Comparison of ENCODE assay signal across 12 cellular contexts in genomic region chr1:223776826-223777454, GRCh38.
DNase-seq lines count a peak whose midpoint lies in the region; ATAC-seq, FAIRE-seq and TF ChIP-seq lines count a peak whose summit lies in the region.
"Had no signal": no experiment of that assay in that cellular context is flagged by ENCODE, and none has a peak within 500 bp of the region (broad histone marks: within the 10 kb centered on the region; RNA-seq: fewer than 3 reads in every experiment).

No MANE protein-coding gene starts in this region.

- dilution Hi-C loops in mammary epithelial cell (cut with HindIII; ENCODE audit: low sequenced_read_pairs) (no loop called here), keratinocyte (cut with MboI; ENCODE audit: extremely low pct_ligation_motif_present, low sequenced_read_pairs) (no loop called here)

- no peak overlapping the region for H3K4me3 Mint-ChIP-seq in MCF 10A (ENCODE audit: unreplicated experiment)
- no peak overlapping the region for H3K4me3 Mint-ChIP-seq in activated T-helper 1 cell treated with anti-CD3 and anti-CD28 coated beads, Interleukin-12 subunit alpha, Interleukin-12 subunit beta, Interleukin-2, Interleukin-4 antibody, amounts not matched to agents 30 ng/mL and 10 ng/mL and 1 ng/mL, durations not matched to agents 14 hours and 24 hours and 36 hours

- H3K4me3 ChIP-seq in mammary epithelial cell (replicated peaks in 1 of 3; ENCODE audit: insufficient read depth in 1 of 3, low read depth in 2 of 3, low read length in 3 of 3) (no peak overlapping the region), keratinocyte (ENCODE audit: control insufficient read depth in 2 of 3, extremely low read depth in 1 of 3, insufficient read depth in 2 of 3, low read depth in 1 of 3, low read length in 3 of 3) (no peak overlapping the region)

- H3K9me3 ChIP-seq in mammary epithelial cell (replicated peaks; ENCODE audit: insufficient read depth, low read length) (no peaks in the 10 kb centered on the region), keratinocyte (ENCODE audit: control insufficient read depth, low read depth, low read length) (no peaks in the 10 kb centered on the region)

- H3K36me3 Mint-ChIP-seq in MCF 10A (ENCODE audit: insufficient read depth, unreplicated experiment) = peaks cover 88% of the 10 kb centered on the region
- H3K36me3 Mint-ChIP-seq in activated T-helper 1 cell treated with anti-CD3 and anti-CD28 coated beads, Interleukin-12 subunit alpha, Interleukin-12 subunit beta, Interleukin-2, Interleukin-4 antibody, amounts not matched to agents 30 ng/mL and 10 ng/mL and 1 ng/mL, durations not matched to agents 14 hours and 24 hours and 36 hours (ENCODE audit: low read depth) = peaks cover 54% of the 10 kb centered on the region

- H3K4me2 ChIP-seq in mammary epithelial cell (ENCODE audit: insufficient read depth, low read depth, low read length) (no peak overlapping the region), keratinocyte (ENCODE audit: control insufficient read depth, extremely low read depth, insufficient read depth, low read depth, low read length) (no peak overlapping the region)

- H4K20me1 ChIP-seq in mammary epithelial cell (ENCODE audit: insufficient read depth, low read length) (no peaks in the 10 kb centered on the region), keratinocyte (ENCODE audit: control insufficient read depth, extremely low read depth, insufficient read depth, low read length) (no peaks in the 10 kb centered on the region)

- BruUV-seq in MCF 10A (replicated peaks; lab: Mats Ljungman, UMichigan) (no TSS peak), mammary epithelial cell (replicated peaks; lab: Mats Ljungman, UMichigan) (no TSS peak)

- intact Hi-C loops in MCF 10A (cut with micrococcal nuclease) (loop anchor here (1.0 kb wide), 2 partner anchors 64 to 68 kb away; partner anchors contain the start of gene TP53BP2), mammary epithelial cell (cut with micrococcal nuclease) (loop anchor here (2.0 to 5.0 kb wide), 2 partner anchors 70 to 78 kb away; partner anchors contain the start of gene TP53BP2)
- intact Hi-C loops in activated T-helper 1 cell treated with anti-CD3 and anti-CD28 coated beads, Interleukin-12 subunit alpha, Interleukin-12 subunit beta, Interleukin-2, Interleukin-4 antibody, amounts not matched to agents 30 ng/mL and 10 ng/mL and 1 ng/mL, durations not matched to agents 14 hours and 24 hours and 36 hours (cut with micrococcal nuclease) = no loop called here

- in situ Hi-C loops in mammary epithelial cell (cut with MboI; ENCODE audit: low sequenced_read_pairs in 2 of 2) = no loop called here

- H3K27ac ChIP-seq in mammary epithelial cell (ENCODE audit: insufficient read depth, low read depth, low read length) (no peak overlapping the region), keratinocyte (ENCODE audit: control insufficient read depth, insufficient read depth, low read length) (peak overlapping the region; percentile 83), substantia nigra (ENCODE audit: low read depth, low read length, poor library complexity, severe bottlenecking) (peak overlapping the region; percentile 32)

- TF ChIP-seq CTCF in MCF 10A (IDR thresholded peaks at IDR 0.05; ENCODE audit: unreplicated experiment) (no peak), mammary epithelial cell (conservative IDR thresholded peaks at IDR 0.05 in 1 of 2, IDR thresholded peaks at IDR 0.05 in 1 of 2; ENCODE audit: extremely low read depth in 1 of 2, insufficient read depth in 1 of 2, low read depth in 1 of 2, low read length in 2 of 2) (no peak), keratinocyte (optimal IDR thresholded peaks at IDR 0.05 in 1 of 3, IDR thresholded peaks at IDR 0.05 in 1 of 3, conservative IDR thresholded peaks at IDR 0.05 in 1 of 3; ENCODE audit: extremely low read depth in 1 of 3, insufficient read depth in 2 of 3, low read length in 3 of 3) (no peak), omental fat pad (IDR thresholded peaks at IDR 0.05) (no peak)

- H3K27me3 ChIP-seq in mammary epithelial cell (ENCODE audit: insufficient read depth, low read length) (no peaks in the 10 kb centered on the region), keratinocyte (ENCODE audit: control insufficient read depth, extremely low read depth, insufficient read depth, low read length) (no peaks in the 10 kb centered on the region)

- H3K27ac Mint-ChIP-seq in MCF 10A (ENCODE audit: low read depth, unreplicated experiment) = peak overlapping the region; percentile 81
- H3K27ac Mint-ChIP-seq in activated T-helper 1 cell treated with anti-CD3 and anti-CD28 coated beads, Interleukin-12 subunit alpha, Interleukin-12 subunit beta, Interleukin-2, Interleukin-4 antibody, amounts not matched to agents 30 ng/mL and 10 ng/mL and 1 ng/mL, durations not matched to agents 14 hours and 24 hours and 36 hours = peak overlapping the region; percentile 54

- FAIRE-seq in keratinocyte (lab: Jason Lieb, UNC) = no peak

- POLR2A ChIA-PET in MCF 10A (lab: Yijun Ruan, JAX) = interaction anchor here (0.6 to 8.7 kb wide), 12 partner anchors 9 to 79 kb away, joined by 3 to 71 read pairs (median 7); partner anchors contain the start of genes CAPN2 and TP53BP2

- no peaks in the 10 kb centered on the region for H3K27me3 Mint-ChIP-seq in MCF 10A (ENCODE audit: insufficient read depth, unreplicated experiment)
- no peaks in the 10 kb centered on the region for H3K27me3 Mint-ChIP-seq in activated T-helper 1 cell treated with anti-CD3 and anti-CD28 coated beads, Interleukin-12 subunit alpha, Interleukin-12 subunit beta, Interleukin-2, Interleukin-4 antibody, amounts not matched to agents 30 ng/mL and 10 ng/mL and 1 ng/mL, durations not matched to agents 14 hours and 24 hours and 36 hours (ENCODE audit: insufficient read depth)

- H3K36me3 ChIP-seq in mammary epithelial cell (ENCODE audit: insufficient read depth, low read length) = peaks cover 35% of the 10 kb centered on the region
- H3K36me3 ChIP-seq in keratinocyte (ENCODE audit: control insufficient read depth in 2 of 2, extremely low read depth in 1 of 2, insufficient read depth in 2 of 2, low read length in 2 of 2) = peaks cover 22 to 41% of the 10 kb centered on the region in 2 experiments

- CTCF ChIA-PET in MCF 10A (lab: Yijun Ruan, JAX) (interaction anchor here (0.6 to 2.9 kb wide), 8 partner anchors 8 to 1311 kb away, joined by 3 to 21 read pairs (median 4); partner anchors contain the start of gene CAPN2), mammary epithelial cell (lab: Charles Lee; ENCODE audit: low non-redundant PET) (no interaction called here)

- no peaks in the 10 kb centered on the region for H3K9me3 Mint-ChIP-seq in MCF 10A (ENCODE audit: unreplicated experiment)
- H3K9me3 Mint-ChIP-seq in activated T-helper 1 cell treated with anti-CD3 and anti-CD28 coated beads, Interleukin-12 subunit alpha, Interleukin-12 subunit beta, Interleukin-2, Interleukin-4 antibody, amounts not matched to agents 30 ng/mL and 10 ng/mL and 1 ng/mL, durations not matched to agents 14 hours and 24 hours and 36 hours = no peaks in the 10 kb centered on the region

- H3K9ac ChIP-seq in mammary epithelial cell (ENCODE audit: insufficient read depth, low read length) = no peak overlapping the region
- H3K9ac ChIP-seq in keratinocyte (ENCODE audit: control insufficient read depth, extremely low read depth, insufficient read depth, low read length) = no peak overlapping the region

- no peak overlapping the region for H2AFZ ChIP-seq in mammary epithelial cell (ENCODE audit: low read depth, low read length)
- no peak overlapping the region for H2AFZ ChIP-seq in keratinocyte (ENCODE audit: control insufficient read depth, low read length)

- ATAC-seq in omental fat pad (ENCODE audit: low FRiP score) (no peak), HG03571 (IDR thresholded peaks at IDR 0.05; ENCODE audit: unreplicated experiment) (no peak), GM18873 (IDR thresholded peaks at IDR 0.05; ENCODE audit: low FRiP score, unreplicated experiment) (no peak)

- H3K79me2 ChIP-seq in mammary epithelial cell (ENCODE audit: insufficient read depth, low read length) = no peaks in the 10 kb centered on the region
- H3K79me2 ChIP-seq in keratinocyte (ENCODE audit: control insufficient read depth, insufficient read depth, low read length) = no peaks in the 10 kb centered on the region

- no peak for DNase-seq in MCF 10A (ENCODE audit: unreplicated experiment)
- DNase-seq in mammary epithelial cell = no peak
- no peak for DNase-seq in activated T-helper 1 cell treated with anti-CD3 and anti-CD28 coated beads, Interleukin-12 subunit alpha, Interleukin-12 subunit beta, Interleukin-2, Interleukin-4 antibody, amounts not matched to agents 30 ng/mL and 10 ng/mL and 1 ng/mL, durations not matched to agents 14 hours and 24 hours and 36 hours (ENCODE audit: low spot score)
- DNase-seq in keratinocyte (ENCODE audit: low read depth, low spot score) = no peak
- no peak for DNase-seq in substantia nigra (lab: John Stamatoyannopoulos, UW)
- no peak for DNase-seq in omental fat pad (ENCODE audit: low spot score)
- DNase-seq: activated T-cell treated with anti-CD3 and anti-CD28 coated beads for 4 hours, AML-193, cerebellar nuclear complex, NCI-H226 had no signal

- 95% methylated on average over 6 of the region's 10 CpGs for WGBS in mammary epithelial cell (ENCODE audit: low coverage, missing lambda C conversion rate)

- peaks cover 3% of the 10 kb centered on the region for H3K9me1 ChIP-seq in keratinocyte (ENCODE audit: control insufficient read depth, extremely low read depth, insufficient read depth, low read length)

- H3K4me1 Mint-ChIP-seq in MCF 10A (ENCODE audit: insufficient read depth, unreplicated experiment) = peaks cover 48% of the 10 kb centered on the region
- H3K4me1 Mint-ChIP-seq in activated T-helper 1 cell treated with anti-CD3 and anti-CD28 coated beads, Interleukin-12 subunit alpha, Interleukin-12 subunit beta, Interleukin-2, Interleukin-4 antibody, amounts not matched to agents 30 ng/mL and 10 ng/mL and 1 ng/mL, durations not matched to agents 14 hours and 24 hours and 36 hours (ENCODE audit: low read depth) = peaks cover 24% of the 10 kb centered on the region

- H3K4me1 ChIP-seq in mammary epithelial cell (ENCODE audit: insufficient read depth, low read length) (peaks cover 33% of the 10 kb centered on the region), keratinocyte (ENCODE audit: control insufficient read depth, extremely low read depth, insufficient read depth, low read length) (peaks cover 39% of the 10 kb centered on the region)
